Comparison of ENCODE assay signal across 1 cellular context in the genomic region with DNA sequence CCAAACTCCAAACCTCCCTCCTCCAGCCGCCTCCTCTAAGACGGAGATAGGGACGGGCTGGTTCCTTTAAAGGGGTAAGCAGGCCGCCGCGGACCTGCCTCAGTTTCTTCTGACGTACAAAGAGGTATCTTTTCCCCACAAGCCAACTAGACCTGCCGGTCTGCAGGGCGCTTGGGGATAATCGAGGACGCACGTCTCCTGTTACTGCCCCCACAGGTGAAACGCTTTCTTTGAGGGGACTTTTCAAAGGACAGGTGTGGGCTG.
TF ChIP-seq lines count a peak whose summit lies in the region.

No MANE protein-coding gene starts in this region.

TF ChIP-seq in HepG2, 621 proteins besides CTCF, POLR2A, EP300 and RAD21 (continued from another document and continues in another):
- peak; percentile 4; the same call in 1 of the 2 replicates for TF ChIP-seq ZNF770 (CRISPR knock-in tag; IDR thresholded peaks at IDR 0.05)
- TF ChIP-seq ZNF607 (CRISPR knock-in tag; IDR thresholded peaks at IDR 0.05; ENCODE audit: borderline replicate concordance) = no peak
- no peak for TF ChIP-seq BHLHE40 (IDR thresholded peaks at IDR 0.05; ENCODE audit: low read length)
- no peak for TF ChIP-seq ZSCAN12 (CRISPR knock-in tag; IDR thresholded peaks at IDR 0.05)
- no peak for TF ChIP-seq MLLT10 (CRISPR knock-in tag; IDR thresholded peaks at IDR 0.05)
- no peak for TF ChIP-seq ZNF333 (CRISPR knock-in tag; IDR thresholded peaks at IDR 0.05; ENCODE audit: borderline replicate concordance)
- no peak for TF ChIP-seq ZNF326 (CRISPR knock-in tag; IDR thresholded peaks at IDR 0.05; ENCODE audit: borderline replicate concordance)
- TF ChIP-seq PHB2 (IDR thresholded peaks at IDR 0.05; ENCODE audit: partially characterized antibody) = no peak
- TF ChIP-seq, protein P1, sequence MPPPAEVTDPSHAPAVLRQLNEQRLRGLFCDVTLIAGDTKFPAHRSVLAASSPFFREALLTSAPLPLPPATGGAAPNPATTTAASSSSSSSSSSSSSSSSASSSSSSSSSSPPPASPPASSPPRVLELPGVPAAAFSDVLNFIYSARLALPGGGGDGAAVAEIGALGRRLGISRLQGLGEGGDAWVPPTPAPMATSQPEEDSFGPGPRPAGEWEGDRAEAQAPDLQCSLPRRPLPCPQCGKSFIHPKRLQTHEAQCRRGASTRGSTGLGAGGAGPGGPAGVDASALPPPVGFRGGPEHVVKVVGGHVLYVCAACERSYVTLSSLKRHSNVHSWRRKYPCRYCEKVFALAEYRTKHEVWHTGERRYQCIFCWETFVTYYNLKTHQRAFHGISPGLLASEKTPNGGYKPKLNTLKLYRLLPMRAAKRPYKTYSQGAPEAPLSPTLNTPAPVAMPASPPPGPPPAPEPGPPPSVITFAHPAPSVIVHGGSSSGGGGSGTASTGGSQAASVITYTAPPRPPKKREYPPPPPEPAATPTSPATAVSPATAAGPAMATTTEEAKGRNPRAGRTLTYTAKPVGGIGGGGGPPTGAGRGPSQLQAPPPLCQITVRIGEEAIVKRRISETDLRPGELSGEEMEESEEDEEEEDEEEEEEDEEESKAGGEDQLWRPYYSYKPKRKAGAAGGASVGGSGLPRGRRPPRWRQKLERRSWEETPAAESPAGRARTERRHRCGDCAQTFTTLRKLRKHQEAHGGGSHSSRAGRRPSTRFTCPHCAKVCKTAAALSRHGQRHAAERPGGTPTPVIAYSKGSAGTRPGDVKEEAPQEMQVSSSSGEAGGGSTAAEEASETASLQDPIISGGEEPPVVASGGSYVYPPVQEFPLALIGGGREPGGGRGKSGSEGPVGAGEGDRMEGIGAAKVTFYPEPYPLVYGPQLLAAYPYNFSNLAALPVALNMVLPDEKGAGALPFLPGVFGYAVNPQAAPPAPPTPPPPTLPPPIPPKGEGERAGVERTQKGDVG (CRISPR knock-in tag; IDR thresholded peaks at IDR 0.05; ENCODE audit: borderline replicate concordance) = no peak
- TF ChIP-seq ZBTB42 (CRISPR knock-in tag; IDR thresholded peaks at IDR 0.05) = 0 out of 2 replicates have a peak, but pooled peaks have one; percentile 37
- TF ChIP-seq ZNF234 (CRISPR knock-in tag; conservative IDR thresholded peaks at IDR 0.05) = no peak
- TF ChIP-seq ARHGAP35 (CRISPR knock-in tag; IDR thresholded peaks at IDR 0.05; ENCODE audit: borderline replicate concordance) = no peak
- peak; percentile 75; the same call in 1 of the 2 replicates for TF ChIP-seq NFKB2 (CRISPR knock-in tag; IDR thresholded peaks at IDR 0.05; ENCODE audit: borderline replicate concordance)
- TF ChIP-seq, protein P2, sequence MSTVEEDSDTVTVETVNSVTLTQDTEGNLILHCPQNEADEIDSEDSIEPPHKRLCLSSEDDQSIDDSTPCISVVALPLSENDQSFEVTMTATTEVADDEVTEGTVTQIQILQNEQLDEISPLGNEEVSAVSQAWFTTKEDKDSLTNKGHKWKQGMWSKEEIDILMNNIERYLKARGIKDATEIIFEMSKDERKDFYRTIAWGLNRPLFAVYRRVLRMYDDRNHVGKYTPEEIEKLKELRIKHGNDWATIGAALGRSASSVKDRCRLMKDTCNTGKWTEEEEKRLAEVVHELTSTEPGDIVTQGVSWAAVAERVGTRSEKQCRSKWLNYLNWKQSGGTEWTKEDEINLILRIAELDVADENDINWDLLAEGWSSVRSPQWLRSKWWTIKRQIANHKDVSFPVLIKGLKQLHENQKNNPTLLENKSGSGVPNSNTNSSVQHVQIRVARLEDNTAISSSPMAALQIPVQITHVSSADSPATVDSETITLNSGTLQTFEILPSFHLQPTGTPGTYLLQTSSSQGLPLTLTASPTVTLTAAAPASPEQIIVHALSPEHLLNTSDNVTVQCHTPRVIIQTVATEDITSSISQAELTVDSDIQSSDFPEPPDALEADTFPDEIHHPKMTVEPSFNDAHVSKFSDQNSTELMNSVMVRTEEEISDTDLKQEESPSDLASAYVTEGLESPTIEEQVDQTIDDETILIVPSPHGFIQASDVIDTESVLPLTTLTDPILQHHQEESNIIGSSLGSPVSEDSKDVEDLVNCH (CRISPR knock-in tag; IDR thresholded peaks at IDR 0.05) = no peak
- TF ChIP-seq SRSF9 (IDR thresholded peaks at IDR 0.05; ENCODE audit: borderline replicate concordance, insufficient read depth, low read depth, low read length, poor library complexity, severe bottlenecking) = no peak
- no peak for TF ChIP-seq CBX1 (IDR thresholded peaks at IDR 0.05; ENCODE audit: low read depth)
- peak; percentile 47; the same call in 1 of the 2 replicates for TF ChIP-seq MYPOP (CRISPR knock-in tag; IDR thresholded peaks at IDR 0.05)
- no peak for TF ChIP-seq ZBTB46 (CRISPR knock-in tag; IDR thresholded peaks at IDR 0.05; ENCODE audit: borderline replicate concordance)
- TF ChIP-seq NFE2L1 (CRISPR knock-in tag; IDR thresholded peaks at IDR 0.05; ENCODE audit: borderline replicate concordance) = no peak
- no peak for TF ChIP-seq ZC3H4 (CRISPR knock-in tag; IDR thresholded peaks at IDR 0.05; ENCODE audit: borderline replicate concordance)
- TF ChIP-seq ZNF251 (CRISPR knock-in tag; IDR thresholded peaks at IDR 0.05) = no peak
- no peak for TF ChIP-seq GLI4 (CRISPR knock-in tag; IDR thresholded peaks at IDR 0.05; ENCODE audit: borderline replicate concordance)
- no peak for TF ChIP-seq ZNF800 (CRISPR knock-in tag; IDR thresholded peaks at IDR 0.05)
- TF ChIP-seq ZNF441 (CRISPR knock-in tag; IDR thresholded peaks at IDR 0.05; ENCODE audit: borderline replicate concordance) = no peak; the same call in 1 of the 2 replicates
- no peak for TF ChIP-seq RELA (CRISPR knock-in tag; IDR thresholded peaks at IDR 0.05)
- TF ChIP-seq TIGD3 (CRISPR knock-in tag; IDR thresholded peaks at IDR 0.05; ENCODE audit: borderline replicate concordance) = no peak
- no peak for TF ChIP-seq ZNF792 (CRISPR knock-in tag; IDR thresholded peaks at IDR 0.05)
- no peak for TF ChIP-seq ZBTB1 (CRISPR knock-in tag; IDR thresholded peaks at IDR 0.05; ENCODE audit: borderline replicate concordance)
- TF ChIP-seq ZNF512B (CRISPR knock-in tag; IDR thresholded peaks at IDR 0.05; ENCODE audit: borderline replicate concordance) = no peak
- no peak for TF ChIP-seq MAFG (CRISPR knock-in tag; IDR thresholded peaks at IDR 0.05)
- no peak for TF ChIP-seq PPARG (CRISPR knock-in tag; conservative IDR thresholded peaks at IDR 0.05)
- TF ChIP-seq E2F2 (CRISPR knock-in tag; IDR thresholded peaks at IDR 0.05; ENCODE audit: borderline replicate concordance) = no peak
- TF ChIP-seq HNRNPL (IDR thresholded peaks at IDR 0.05; ENCODE audit: low read depth, low read length) = no peak
- TF ChIP-seq ZBTB26 (CRISPR knock-in tag; IDR thresholded peaks at IDR 0.05; ENCODE audit: borderline replicate concordance) = no peak
- TF ChIP-seq, protein P3, sequence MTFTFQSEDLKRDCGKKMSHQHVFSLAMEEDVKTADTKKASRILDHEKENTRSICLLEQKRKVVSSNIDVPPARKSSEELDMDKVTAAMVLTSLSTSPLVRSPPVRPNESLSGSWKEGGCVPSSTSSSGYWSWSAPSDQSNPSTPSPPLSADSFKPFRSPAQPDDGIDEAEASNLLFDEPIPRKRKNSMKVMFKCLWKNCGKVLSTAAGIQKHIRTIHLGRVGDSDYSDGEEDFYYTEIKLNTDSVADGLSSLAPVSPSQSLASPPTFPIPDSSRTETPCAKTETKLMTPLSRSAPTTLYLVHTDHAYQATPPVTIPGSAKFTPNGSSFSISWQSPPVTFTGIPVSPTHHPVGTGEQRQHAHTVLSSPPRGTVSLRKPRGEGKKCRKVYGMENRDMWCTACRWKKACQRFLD (CRISPR knock-in tag; IDR thresholded peaks at IDR 0.05; ENCODE audit: borderline replicate concordance) = 0 out of 2 replicates have a peak, but pooled peaks have one; percentile 33
